15 cellular contexts compared by ENCODE assay signal in the genomic region with DNA sequence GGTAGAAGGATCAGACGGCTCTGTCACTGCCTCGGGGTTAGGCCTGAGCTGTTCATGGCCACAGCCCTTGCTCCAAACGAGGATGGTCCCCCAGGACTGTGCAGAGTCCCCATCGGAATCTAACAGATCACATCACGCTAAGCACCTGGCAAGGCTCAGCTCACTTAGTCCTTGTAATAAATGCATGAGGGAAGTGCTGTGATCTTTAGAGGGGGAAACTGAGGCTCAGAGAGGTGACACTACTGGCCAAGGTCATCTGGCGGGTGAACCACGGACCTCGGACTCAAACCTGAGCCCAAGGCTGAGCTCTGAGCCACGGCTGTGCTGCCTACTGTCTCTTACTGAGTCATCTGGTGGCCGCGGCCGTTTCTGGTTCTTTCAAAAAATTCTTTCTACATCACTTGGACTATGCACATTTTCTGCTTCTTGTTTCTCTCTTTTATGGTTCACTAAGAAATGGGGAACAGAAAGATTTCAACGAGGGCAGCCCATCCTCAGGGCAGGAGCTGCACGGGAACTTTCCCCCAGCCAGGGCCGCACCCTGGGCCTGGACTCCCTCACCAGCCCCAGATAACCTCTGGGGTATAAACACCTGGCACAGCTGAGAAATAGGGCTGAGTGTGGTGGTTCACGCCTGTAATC. TPM values are rescaled to one million over a fixed set of nuclear protein-coding genes. Genes with fewer than 3 reads are reported as not detected.
DNase-seq lines count a peak whose midpoint lies in the region; ATAC-seq and TF ChIP-seq lines count a peak whose summit lies in the region.
"Had no signal": no experiment of that assay in that cellular context is flagged by ENCODE, and none has a peak within 500 bp of the region (broad histone marks: within the 10 kb centered on the region; RNA-seq: fewer than 3 reads in every experiment).

No MANE protein-coding gene starts in this region.

- no peak overlapping the region for H2AFZ ChIP-seq in neural progenitor cell (replicated peaks)
- H2AFZ ChIP-seq: parathyroid adenoma had no signal

- peaks cover 30% of the 10 kb centered on the region for H3K36me3 Mint-ChIP-seq in neural progenitor cell
- H3K36me3 Mint-ChIP-seq in osteocyte (ENCODE audit: unreplicated experiment), result peaks cover 14% of the 10 kb centered on the region

- H3K4me1 Mint-ChIP-seq in neural progenitor cell, result peaks cover 54% of the 10 kb centered on the region
- H3K4me1 Mint-ChIP-seq in osteocyte (ENCODE audit: unreplicated experiment), result no peaks in the 10 kb centered on the region

- no peak overlapping the region for H3K4me2 ChIP-seq in neural progenitor cell
- H3K4me2 ChIP-seq: KMS-11 had no signal

- no peak overlapping the region for H3K4me3 Mint-ChIP-seq in neural progenitor cell
- H3K4me3 Mint-ChIP-seq in osteocyte (ENCODE audit: unreplicated experiment), result no peak overlapping the region

- no peaks in the 10 kb centered on the region for H3K9me3 ChIP-seq in neural progenitor cell (ENCODE audit: low read depth)
- H3K9me3 ChIP-seq: SJCRH30, thoracic aorta had no signal

- peak; percentile 76 to 92 for DNase-seq in NOMO-1 (lab: John Stamatoyannopoulos, UW; ENCODE audit: unreplicated experiment in 2 of 2)
- DNase-seq in neural progenitor cell (ENCODE audit: low spot score), result no peak
- no peak for DNase-seq in osteocyte (ENCODE audit: extremely low spot score, unreplicated experiment)
- no peak for DNase-seq in pons (ENCODE audit: low spot score)
- DNase-seq in NCI-H1048 (lab: John Stamatoyannopoulos, UW), result no peak
- DNase-seq: activated CD4-positive, CD25-positive, alpha-beta regulatory T cell treated with anti-CD3 and anti-CD28 coated beads, Interleukin-2, amount 50 U/mL, for 72 hours; activated naive CD4-positive, alpha-beta T cell treated with anti-CD3 and anti-CD28 coated beads, Interleukin-2, amount 50 U/mL, for 16 hours; cortex of kidney; foreskin keratinocyte; SJCRH30 had no signal

- H3K79me2 ChIP-seq in neural progenitor cell (ENCODE audit: low read depth), result no peaks in the 10 kb centered on the region
- H3K79me2 ChIP-seq: parathyroid adenoma had no signal

- H3K4me3 ChIP-seq in neural progenitor cell, result no peak overlapping the region
- H3K4me3 ChIP-seq: SJCRH30, thoracic aorta had no signal

- H3K9ac ChIP-seq in neural progenitor cell, result no peak overlapping the region
- H3K9ac ChIP-seq: KMS-11, parathyroid adenoma had no signal

- H3K27ac Mint-ChIP-seq in neural progenitor cell (peak overlapping the region; percentile 37), osteocyte (ENCODE audit: unreplicated experiment) (no peak overlapping the region)

- H3K27me3 ChIP-seq in neural progenitor cell, result no peaks in the 10 kb centered on the region
- H3K27me3 ChIP-seq: SJCRH30 had no signal

- H3K9me3 Mint-ChIP-seq in neural progenitor cell, result no peaks in the 10 kb centered on the region
- no peaks in the 10 kb centered on the region for H3K9me3 Mint-ChIP-seq in osteocyte (ENCODE audit: unreplicated experiment)

- no peaks in the 10 kb centered on the region for H3K36me3 ChIP-seq in neural progenitor cell
- H3K36me3 ChIP-seq: SJCRH30, thoracic aorta had no signal

- ATAC-seq in GM18505 (IDR thresholded peaks at IDR 0.05; ENCODE audit: unreplicated experiment) (peak; percentile 77), GM21447 (IDR thresholded peaks at IDR 0.05; ENCODE audit: unreplicated experiment) (peak; percentile 76)
- ATAC-seq: foreskin keratinocyte had no signal

- H3F3A ChIP-seq in neural progenitor cell (ENCODE audit: low read depth), result peaks cover 25% of the 10 kb centered on the region

- TF ChIP-seq CTCF in neural progenitor cell (IDR thresholded peaks at IDR 0.05) (no peak), osteocyte (IDR thresholded peaks at IDR 0.05) (no peak)

- H3K27me3 Mint-ChIP-seq in neural progenitor cell (ENCODE audit: insufficient read depth, low read depth) (peaks cover 8% of the 10 kb centered on the region), osteocyte (ENCODE audit: unreplicated experiment) (no peaks in the 10 kb centered on the region)

- H3K27ac ChIP-seq in neural progenitor cell, result no peak overlapping the region
- H3K27ac ChIP-seq: foreskin keratinocyte, KMS-11, parathyroid adenoma, SJCRH30, thoracic aorta had no signal

- no peak for TF ChIP-seq POLR2A in GM18505 (IDR thresholded peaks at IDR 0.05; ENCODE audit: borderline replicate concordance, extremely low read depth, insufficient read depth, insufficient read length)

- H3K4me1 ChIP-seq in neural progenitor cell, result peaks cover 21% of the 10 kb centered on the region
- H3K4me1 ChIP-seq: foreskin keratinocyte, parathyroid adenoma, SJCRH30 had no signal

- H4K20me1 ChIP-seq in neural progenitor cell (ENCODE audit: low read depth), result no peaks in the 10 kb centered on the region

RNA-seq across cellular contexts. Expression of gene COTL1, which starts 55.6 kb away (rescaled TPM):
- 46.9 and 93.7 TPM in 2 replicates for total RNA-seq in neural progenitor cell (ENCODE audit: low replicate concordance)
- 102 and 103 TPM in 2 replicates for total RNA-seq in osteocyte

RNA-seq across cellular contexts. Expression of gene MEAK7, which starts 57.8 kb away (rescaled TPM):
- total RNA-seq in neural progenitor cell (ENCODE audit: low replicate concordance) (18.4 and 22.5 TPM in 2 replicates), osteocyte (26.2 and 28.1 TPM in 2 replicates)

Comparison
In these comparisons a context has a peak if more than half of its experiments do, and no peak if none do; other contexts are left out.
1. DNase-seq: peak in NOMO-1 (2 of 2); none in neural progenitor cell (single experiment), osteocyte (single experiment), pons (single experiment) and NCI-H1048 (single experiment).